In the genomic region with DNA sequence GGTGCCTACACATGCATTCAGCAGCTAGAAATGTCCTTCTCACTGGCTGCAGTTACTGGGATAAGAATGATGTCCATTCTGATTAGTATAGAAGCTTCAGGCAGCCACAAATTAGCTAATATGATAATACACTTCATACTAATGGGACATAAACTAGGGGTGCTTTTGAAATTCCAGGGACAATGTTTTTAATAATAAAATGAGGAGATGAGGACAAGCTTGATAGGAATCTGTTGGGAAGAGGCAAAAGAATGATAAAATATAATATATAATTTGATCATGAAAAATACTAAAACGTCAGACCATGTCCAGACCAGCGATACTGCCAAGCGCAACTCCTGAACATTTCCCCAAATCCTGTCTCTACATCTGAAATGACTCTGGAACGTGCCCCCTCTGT, we compare ENCODE assay signal across 28 cellular contexts.
"Had no signal": no experiment of that assay in that cellular context is flagged by ENCODE, and none has a peak within 500 bp of the region (broad histone marks: within the 10 kb centered on the region; RNA-seq: fewer than 3 reads in every experiment).

No MANE protein-coding gene starts in this region.

- H3K4me1 ChIP-seq: colonic mucosa, esophagus muscularis mucosa, esophagus squamous epithelium, foreskin keratinocyte, gastrocnemius medialis, gastroesophageal sphincter, heart right ventricle had no signal

- H3K27me3 ChIP-seq: colonic mucosa, dorsolateral prefrontal cortex, esophagus muscularis mucosa, esophagus squamous epithelium, foreskin keratinocyte, gastrocnemius medialis, gastroesophageal sphincter, heart left ventricle, heart right ventricle, hepatocyte had no signal

- DNase-seq: colonic mucosa; cortex of kidney; dermis blood vessel endothelial cell; dorsolateral prefrontal cortex; effector CD4-positive, alpha-beta T cell; effector CD8-positive, alpha-beta T cell; effector memory CD4-positive, alpha-beta T cell; effector memory CD8-positive, alpha-beta T cell; endodermal cell; erythroblast; esophagus squamous epithelium; foreskin fibroblast; foreskin keratinocyte; foreskin melanocyte; gastrocnemius medialis; glutamatergic neuron; head of caudate nucleus; heart left ventricle; heart right ventricle had no signal

- H3K9me3 ChIP-seq: colonic mucosa, esophagus muscularis mucosa, esophagus squamous epithelium, gastrocnemius medialis, gastroesophageal sphincter, heart left ventricle, heart right ventricle had no signal

- ATAC-seq: effector memory CD8-positive, alpha-beta T cell; esophagus mucosa; foreskin keratinocyte; gastrocnemius medialis; gastroesophageal sphincter; heart left ventricle; heart right ventricle had no signal

- H2AFZ ChIP-seq: hepatocyte had no signal

- H3K27ac ChIP-seq: colonic mucosa, coronary artery, dorsolateral prefrontal cortex, epithelial cell of prostate, esophagus muscularis mucosa, esophagus squamous epithelium, foreskin keratinocyte, gastrocnemius medialis, gastroesophageal sphincter, heart left ventricle, heart right ventricle, hepatocyte had no signal

- H3K36me3 ChIP-seq: colonic mucosa, esophagus muscularis mucosa, esophagus squamous epithelium, gastrocnemius medialis, gastroesophageal sphincter, heart left ventricle, heart right ventricle had no signal

- H3K4me2 ChIP-seq: hepatocyte had no signal

- FAIRE-seq: endometrium, endothelial cell of umbilical vein, frontal cortex had no signal

- H3K4me3 ChIP-seq: colonic mucosa, coronary artery, dorsolateral prefrontal cortex, esophagus muscularis mucosa, esophagus squamous epithelium, gastrocnemius medialis, gastroesophageal sphincter, heart left ventricle, heart right ventricle, hepatocyte had no signal

- H3K79me2 ChIP-seq: hepatocyte had no signal
